20 cellular contexts compared by ENCODE assay signal in genomic region chr16:13898233-13898632, GRCh38. TPM values are rescaled to one million over a fixed set of nuclear protein-coding genes. Genes with fewer than 3 reads are reported as not detected.
A peak's percentile ranks its signal among the peaks of the same experiment; 100 is the strongest.
DNase-seq lines count a peak whose midpoint lies in the region; ATAC-seq, FAIRE-seq and TF ChIP-seq lines count a peak whose summit lies in the region.
"Had no signal": no experiment of that assay in that cellular context is flagged by ENCODE, and none has a peak within 500 bp of the region (broad histone marks: within the 10 kb centered on the region; RNA-seq: fewer than 3 reads in every experiment).

No MANE protein-coding gene starts in this region.

- H3K4me3 ChIP-seq in SK-N-MC (no peak overlapping the region), body of pancreas (no peak overlapping the region), gastroesophageal sphincter (no peak overlapping the region), psoas muscle (no peak overlapping the region), pancreas (no peak overlapping the region)
- H3K4me3 ChIP-seq: A549 had no signal

- no peak for DNase-seq in SK-N-MC (ENCODE audit: low read depth, low spot score)
- no peak for DNase-seq in body of pancreas
- DNase-seq in psoas muscle: no peak
- no peak for DNase-seq in dedifferentiated amniotic fluid mesenchymal stem cell (ENCODE audit: extremely low spot score)
- DNase-seq in pancreas: no peak
- DNase-seq in G401 (ENCODE audit: low spot score): no peak
- no peak for DNase-seq in activated T-cell treated with anti-CD3 and anti-CD28 coated beads, Interleukin-2, amount 50 U/mL, for 48 hours
- DNase-seq: BE2C; CD4-positive, alpha-beta memory T cell; DMS79; GOT3; H9 had no signal

- H3K9ac ChIP-seq in SK-N-MC (ENCODE audit: insufficient read length): no peak overlapping the region

- WGBS in body of pancreas, 2 donors: 61 to 75% methylated on average over 3 of the region's 3 CpGs
- WGBS in gastroesophageal sphincter (ENCODE audit: low coverage in 1 of 2), 2 donors: 52 to 73% methylated on average over 3 of the region's 3 CpGs
- WGBS in psoas muscle, 3 donors: 25 to 30% (median 25%) methylated on average over 3 of the region's 3 CpGs
- WGBS in pancreas, 2 donors: 51 to 67% methylated on average over 3 of the region's 3 CpGs

- ATAC-seq in body of pancreas (no peak), gastroesophageal sphincter (no peak), psoas muscle (peak in 3 of 4 donors; percentile 64 to 87 (median 69)), pancreas (no peak)
- ATAC-seq: A549, HepG2 had no signal

- H3K27ac ChIP-seq in SK-N-MC (0 out of 2 replicates have a peak overlapping the region, but pooled peaks have one; percentile 16), body of pancreas (peak overlapping the region in 3 of 4 donors; percentile 10 to 26 (median 12)), gastroesophageal sphincter (peak overlapping the region in 3 of 4 donors; percentile 28 to 56 (median 30)), psoas muscle (peak overlapping the region; percentile 46), pancreas (no peak overlapping the region)
- H3K27ac ChIP-seq: A549, C4-2B had no signal

- H3K9me3 ChIP-seq in SK-N-MC (ENCODE audit: low read depth, low read length) (no peaks in the 10 kb centered on the region), body of pancreas (no peaks in the 10 kb centered on the region), gastroesophageal sphincter (peaks cover 0 to 9% (median 0%) of the 10 kb centered on the region in 3 donors), psoas muscle (no peaks in the 10 kb centered on the region), pancreas (no peaks in the 10 kb centered on the region)
- H3K9me3 ChIP-seq: BE2C had no signal

- in situ Hi-C loops in G401 (cut with HindIII; ENCODE audit: low sequenced_read_pairs): no loop called here

- H3K36me3 ChIP-seq in SK-N-MC (ENCODE audit: insufficient read depth, low read length) (no peaks in the 10 kb centered on the region), body of pancreas (replicated peaks in 1 of 2; ENCODE audit: insufficient read depth in 1 of 2, low read depth in 2 of 2) (no peaks in the 10 kb centered on the region), gastroesophageal sphincter (no peaks in the 10 kb centered on the region), psoas muscle (ENCODE audit: insufficient read depth in 1 of 2, low read depth in 1 of 2) (no peaks in the 10 kb centered on the region), pancreas (no peaks in the 10 kb centered on the region)
- H3K36me3 ChIP-seq: BE2C had no signal

- intact Hi-C loops in body of pancreas (cut with DNase I): no loop called here
- intact Hi-C loops in psoas muscle (cut with DNase I): no loop called here
- intact Hi-C loops in pancreas (cut with DNase I): no loop called here

- TF ChIP-seq EP300 in gastroesophageal sphincter (IDR thresholded peaks at IDR 0.05): no peak

- TF ChIP-seq CTCF in body of pancreas (IDR thresholded peaks at IDR 0.05) (no peak), gastroesophageal sphincter (IDR thresholded peaks at IDR 0.05) (no peak), psoas muscle (IDR thresholded peaks at IDR 0.05) (no peak), pancreas (IDR thresholded peaks at IDR 0.05) (no peak)

- TF ChIP-seq POLR2A in body of pancreas (IDR thresholded peaks at IDR 0.05) (no peak), gastroesophageal sphincter (IDR thresholded peaks at IDR 0.05) (no peak)

- no peaks in the 10 kb centered on the region for H3K27me3 ChIP-seq in body of pancreas
- H3K27me3 ChIP-seq in gastroesophageal sphincter: no peaks in the 10 kb centered on the region
- no peaks in the 10 kb centered on the region for H3K27me3 ChIP-seq in psoas muscle (ENCODE audit: insufficient read depth in 3 of 3, low read length in 2 of 3)
- no peaks in the 10 kb centered on the region for H3K27me3 ChIP-seq in pancreas
- H3K27me3 ChIP-seq: BE2C had no signal

- H3K4me1 ChIP-seq in body of pancreas (peaks cover 9% of the 10 kb centered on the region), gastroesophageal sphincter (peaks cover 0 to 22% (median 3%) of the 10 kb centered on the region in 3 donors), psoas muscle (peaks cover 9% of the 10 kb centered on the region), pancreas (peaks cover 3 to 10% (median 9%) of the 10 kb centered on the region in 3 donors)
- H3K4me1 ChIP-seq: A549, BE2C had no signal

- FAIRE-seq in pancreas (lab: Jason Lieb, UNC): no peak
- FAIRE-seq: A549, G401.6, GM12891, GM19239, HepG2, HTR-8/SVneo had no signal

RNA-seq across cellular contexts. Expression of gene ERCC4, which starts 21.7 kb away (rescaled TPM):
- total RNA-seq in body of pancreas: 1 to 10 TPM; 9.2 to 9.9 TPM
- total RNA-seq in gastroesophageal sphincter: 10 to 100 TPM in 1 of 4 donors, 1 to 10 TPM in 3; 6.3 to 12.5 (median 9.2) TPM
- 10 to 100 TPM in 1 of 4 donors, 1 to 10 TPM in 3; 6.8 to 10.8 (median 8.8) TPM for total RNA-seq in psoas muscle
- polyA plus RNA-seq in psoas muscle: 1 to 10 TPM; 2.4 to 8.7 (median 2.5) TPM
- total RNA-seq in pancreas: 1 to 10 TPM; 2.8 to 6.7 (median 5.2) TPM
- 1 to 10 TPM; 1.2 to 1.8 TPM for polyA plus RNA-seq in pancreas
- total RNA-seq in G401 (2014; rRNA removed; shearing (Covaris generic)): 5.3 and 6.2 TPM in 2 replicates

Comparison
In these comparisons a context has a peak if more than half of its experiments do, and no peak if none do; other contexts are left out.
1. H3K27ac ChIP-seq: peak in SK-N-MC (single experiment), body of pancreas (3 of 4), gastroesophageal sphincter (3 of 4) and psoas muscle (single experiment); none in pancreas (0 of 4).
2. ATAC-seq: peak in psoas muscle (3 of 4); none in body of pancreas (single experiment), gastroesophageal sphincter (single experiment) and pancreas (0 of 4).